ENCODE assay signal across 28 cellular contexts in the genomic region with DNA sequence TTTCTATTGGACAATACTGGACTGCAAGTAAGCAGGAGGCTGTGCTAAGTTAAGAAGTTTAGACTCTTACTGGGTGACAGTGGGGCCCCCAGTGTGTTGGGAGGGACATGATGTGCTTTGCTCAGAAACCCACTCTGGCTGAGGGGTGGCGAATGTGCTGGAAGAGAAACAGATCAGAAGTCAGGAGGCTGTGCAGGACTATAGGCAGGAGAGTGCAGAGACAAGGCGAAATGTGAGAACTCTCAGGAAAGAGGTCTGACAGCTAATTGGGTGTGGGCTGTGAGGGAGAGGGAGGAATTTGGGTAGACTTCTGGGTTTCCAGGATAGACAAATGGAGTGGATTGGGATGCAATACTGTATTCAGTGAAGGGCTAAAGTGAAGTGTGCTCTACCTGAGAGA.
"Had no signal": no experiment of that assay in that cellular context is flagged by ENCODE, and none has a peak within 500 bp of the region (broad histone marks: within the 10 kb centered on the region; RNA-seq: fewer than 3 reads in every experiment).

No MANE protein-coding gene starts in this region.

- H3K36me3 Mint-ChIP-seq: activated naive CD4-positive, alpha-beta T cell treated with anti-CD3 and anti-CD28 coated beads, Interleukin-2, amount 50 U/mL, for 72 hours; WTC11 had no signal

- H3K27ac ChIP-seq: adrenal gland, breast epithelium, SJSA1 had no signal

- ATAC-seq: activated CD8-positive, alpha-beta T cell treated with anti-CD3 and anti-CD28 coated beads, Interleukin-2, amount 10 ng/mL, durations not matched to agents 7 days and 5 days; activated naive CD4-positive, alpha-beta T cell treated with anti-CD3 and anti-CD28 coated beads, Interleukin-2, amount 50 U/mL, for 72 hours; SK-N-SH treated with all-trans-retinoic acid at 6 μM for 48 hours; WTC11 had no signal

- H3K27ac Mint-ChIP-seq: activated CD8-positive, alpha-beta T cell treated with anti-CD3 and anti-CD28 coated beads, Interleukin-2, amount 10 ng/mL, durations not matched to agents 7 days and 5 days; activated naive CD4-positive, alpha-beta T cell treated with anti-CD3 and anti-CD28 coated beads, Interleukin-2, amount 50 U/mL, for 72 hours; activated T-cell treated with anti-CD3 and anti-CD28 coated beads, Interleukin-2, amount 50 U/mL, for 24 hours; T-helper 1 cell treated with Interleukin-12 subunit alpha and Interleukin-12 subunit beta and Interleukin-4 antibody, amounts not matched to agents 30 μg/mL and 1 μg/mL, for 36 hours; WTC11 had no signal

- H3K4me3 Mint-ChIP-seq: activated CD8-positive, alpha-beta T cell treated with anti-CD3 and anti-CD28 coated beads, Interleukin-2, amount 10 ng/mL, durations not matched to agents 7 days and 5 days; activated T-cell treated with anti-CD3 and anti-CD28 coated beads, Interleukin-2, amount 50 U/mL, for 24 hours; T-helper 1 cell treated with Interleukin-12 subunit alpha and Interleukin-12 subunit beta and Interleukin-4 antibody, amounts not matched to agents 30 μg/mL and 1 μg/mL, for 36 hours; WTC11 had no signal

- H3K4me1 ChIP-seq: breast epithelium had no signal

- H3K4me3 ChIP-seq: adrenal gland, breast epithelium, SJSA1 had no signal

- H3K27me3 Mint-ChIP-seq: activated T-cell treated with anti-CD3 and anti-CD28 coated beads, Interleukin-2, amount 50 U/mL, for 24 hours had no signal

- H3K27me3 ChIP-seq: adrenal gland, breast epithelium, SJSA1 had no signal

- DNase-seq: activated CD4-positive, alpha-beta T cell treated with anti-CD3 and anti-CD28 coated beads for 48 hours; activated CD4-positive, alpha-beta T cell treated with anti-CD3 and anti-CD28 coated beads, Interleukin-2, amount 50 U/mL, for 4 hours; activated CD4-positive, CD25-positive, alpha-beta regulatory T cell treated with anti-CD3 and anti-CD28 coated beads, Interleukin-2, amount 50 U/mL, for 72 hours; activated CD8-positive, alpha-beta memory T cell treated with anti-CD3 and anti-CD28 coated beads, Interleukin-2, amount 50 U/mL, for 48 hours; activated CD8-positive, alpha-beta T cell treated with anti-CD3 and anti-CD28 coated beads, Interleukin-2, amount 10 ng/mL, durations not matched to agents 7 days and 5 days; activated effector memory CD4-positive, alpha-beta T cell treated with anti-CD3 and anti-CD28 coated beads, Interleukin-2, amount 50 U/mL, for 16 hours; activated naive CD4-positive, alpha-beta T cell treated with Interleukin-2 at 50 U/mL for 16 hours; activated T-cell treated with anti-CD3 and anti-CD28 coated beads, Interleukin-2, amount 50 U/mL, for 24 hours; adrenal gland; aorta; caudate nucleus; NCI-H1105 treated with DMSO at 0.1 percent for 48 hours; NCI-H1436 treated with DMSO at 0.1 percent for 48 hours; NCI-H187; NCI-H2081; NCI-H345; NCI-H510A; NCI-H526 treated with DMSO at 0.1 percent for 48 hours; NCI-H82; NK-92 treated with Interleukin-12 subunit alpha and Interleukin-12 subunit beta, amount 100 ng/mL, for 24 hours; OCI-M1; SHP77 had no signal

- H3K36me3 ChIP-seq: adrenal gland, breast epithelium, SJSA1 had no signal

- H3K9me3 Mint-ChIP-seq: activated naive CD4-positive, alpha-beta T cell treated with anti-CD3 and anti-CD28 coated beads, Interleukin-2, amount 50 U/mL, for 72 hours; activated T-cell treated with anti-CD3 and anti-CD28 coated beads, Interleukin-2, amount 50 U/mL, for 24 hours; T-helper 1 cell treated with Interleukin-12 subunit alpha and Interleukin-12 subunit beta and Interleukin-4 antibody, amounts not matched to agents 30 μg/mL and 1 μg/mL, for 36 hours; WTC11 had no signal

- H3K9me3 ChIP-seq: adrenal gland, breast epithelium, SJSA1 had no signal
